ENCODE assay signal across 11 cellular contexts in genomic region chr2:8455236-8456148, GRCh38.
DNase-seq lines count a peak whose midpoint lies in the region; ATAC-seq and TF ChIP-seq lines count a peak whose summit lies in the region.
"Had no signal": no experiment of that assay in that cellular context is flagged by ENCODE, and none has a peak within 500 bp of the region (broad histone marks: within the 10 kb centered on the region; RNA-seq: fewer than 3 reads in every experiment).

No MANE protein-coding gene starts in this region.

- no peak for TF ChIP-seq CTCF in colonic mucosa (IDR thresholded peaks at IDR 0.05)

- no peaks in the 10 kb centered on the region for H3K9me3 Mint-ChIP-seq in activated naive CD4-positive, alpha-beta T cell treated with anti-CD3 and anti-CD28 coated beads, Interleukin-2, amount 50 U/mL, for 24 hours

- peaks cover 5% of the 10 kb centered on the region for H3K4me1 ChIP-seq in colonic mucosa
- peaks cover 7 to 28% of the 10 kb centered on the region in 2 donors for H3K4me1 ChIP-seq in mucosa of rectum (ENCODE audit: control insufficient read depth in 2 of 2, insufficient read depth in 2 of 2, low read length in 2 of 2)

- DNase-seq in activated naive CD4-positive, alpha-beta T cell (lab: John Stamatoyannopoulos, UW): no peak
- DNase-seq in colonic mucosa (no peak), RPMI8226 (no peak), NCI-H82 (lab: John Stamatoyannopoulos, UW) (no peak)
- DNase-seq: KBM-7; stimulated activated naive B cell treated with anti-CD40 and anti-IgM and Interleukin-4, amounts not matched to agents 10 μg/mL and 1 μg/mL and 100 μg/mL, for 72 hours had no signal

- H3K4me1 Mint-ChIP-seq in activated naive CD4-positive, alpha-beta T cell treated with anti-CD3 and anti-CD28 coated beads, Interleukin-2, amount 50 U/mL, for 24 hours: peaks cover 25% of the 10 kb centered on the region

- peak overlapping the region; percentile 68 for H3K27ac Mint-ChIP-seq in activated naive CD4-positive, alpha-beta T cell treated with anti-CD3 and anti-CD28 coated beads, Interleukin-2, amount 50 U/mL, for 24 hours
- H3K27ac Mint-ChIP-seq: stimulated activated naive B cell treated with anti-CD40 and anti-IgM and Interleukin-4, amounts not matched to agents 10 μg/mL and 1 μg/mL and 100 μg/mL, for 72 hours had no signal

- no peak for ATAC-seq in GM19452 (IDR thresholded peaks at IDR 0.05; ENCODE audit: unreplicated experiment)
- no peak for ATAC-seq in GM21576 (IDR thresholded peaks at IDR 0.05; ENCODE audit: unreplicated experiment)
- ATAC-seq: Panc1 had no signal

- H3K4me3 ChIP-seq in colonic mucosa: no peak overlapping the region
- no peak overlapping the region for H3K4me3 ChIP-seq in mucosa of rectum (ENCODE audit: low read length in 2 of 2)

- H3K9me3 ChIP-seq in colonic mucosa (no peaks in the 10 kb centered on the region), mucosa of rectum (ENCODE audit: control insufficient read depth in 2 of 2, low read length in 2 of 2) (no peaks in the 10 kb centered on the region)

- intact Hi-C loops in colonic mucosa (cut with DNase I): loop anchor here (10.0 kb wide), 1 partner anchor 229 kb away; the partner anchor contains the start of gene ID2

- no peaks in the 10 kb centered on the region for H3K36me3 ChIP-seq in colonic mucosa
- H3K36me3 ChIP-seq in mucosa of rectum (ENCODE audit: control insufficient read depth in 2 of 2, insufficient read depth in 2 of 2, low read length in 2 of 2): no peaks in the 10 kb centered on the region

- peak overlapping the region; percentile 80 for H3K4me3 Mint-ChIP-seq in activated naive CD4-positive, alpha-beta T cell treated with anti-CD3 and anti-CD28 coated beads, Interleukin-2, amount 50 U/mL, for 24 hours

- no peaks in the 10 kb centered on the region for H3K36me3 Mint-ChIP-seq in activated naive CD4-positive, alpha-beta T cell treated with anti-CD3 and anti-CD28 coated beads, Interleukin-2, amount 50 U/mL, for 24 hours
- H3K36me3 Mint-ChIP-seq: stimulated activated naive B cell treated with anti-CD40 and anti-IgM and Interleukin-4, amounts not matched to agents 10 μg/mL and 1 μg/mL and 100 μg/mL, for 72 hours had no signal

- H3K27me3 ChIP-seq in colonic mucosa (no peaks in the 10 kb centered on the region), mucosa of rectum (ENCODE audit: control insufficient read depth in 2 of 2, insufficient read depth in 2 of 2, low read length in 2 of 2) (no peaks in the 10 kb centered on the region)

- H3K27ac ChIP-seq in colonic mucosa (peak overlapping the region; percentile 78), mucosa of rectum (ENCODE audit: low read depth in 2 of 2, low read length in 2 of 2) (peak overlapping the region; percentile 23 to 58)

- no peaks in the 10 kb centered on the region for H3K27me3 Mint-ChIP-seq in activated naive CD4-positive, alpha-beta T cell treated with anti-CD3 and anti-CD28 coated beads, Interleukin-2, amount 50 U/mL, for 24 hours

- peak overlapping the region in 1 of 2 donors; percentile 3 for H3K9ac ChIP-seq in colonic mucosa (ENCODE audit: low read depth in 2 of 2, low read length in 2 of 2)
- H3K9ac ChIP-seq in mucosa of rectum (ENCODE audit: low read depth in 1 of 2, low read length in 2 of 2): peak overlapping the region in 1 of 2 donors; percentile 6
